1 cellular context compared by ENCODE assay signal in genomic region chr17:67246648-67247415, GRCh38.
TF ChIP-seq lines count a peak whose summit lies in the region.

No MANE protein-coding gene starts in this region.

TF ChIP-seq in HEK293, 187 proteins besides CTCF, POLR2A, EP300 and RAD21 (continued from another document):
- TF ChIP-seq, protein P1, sequence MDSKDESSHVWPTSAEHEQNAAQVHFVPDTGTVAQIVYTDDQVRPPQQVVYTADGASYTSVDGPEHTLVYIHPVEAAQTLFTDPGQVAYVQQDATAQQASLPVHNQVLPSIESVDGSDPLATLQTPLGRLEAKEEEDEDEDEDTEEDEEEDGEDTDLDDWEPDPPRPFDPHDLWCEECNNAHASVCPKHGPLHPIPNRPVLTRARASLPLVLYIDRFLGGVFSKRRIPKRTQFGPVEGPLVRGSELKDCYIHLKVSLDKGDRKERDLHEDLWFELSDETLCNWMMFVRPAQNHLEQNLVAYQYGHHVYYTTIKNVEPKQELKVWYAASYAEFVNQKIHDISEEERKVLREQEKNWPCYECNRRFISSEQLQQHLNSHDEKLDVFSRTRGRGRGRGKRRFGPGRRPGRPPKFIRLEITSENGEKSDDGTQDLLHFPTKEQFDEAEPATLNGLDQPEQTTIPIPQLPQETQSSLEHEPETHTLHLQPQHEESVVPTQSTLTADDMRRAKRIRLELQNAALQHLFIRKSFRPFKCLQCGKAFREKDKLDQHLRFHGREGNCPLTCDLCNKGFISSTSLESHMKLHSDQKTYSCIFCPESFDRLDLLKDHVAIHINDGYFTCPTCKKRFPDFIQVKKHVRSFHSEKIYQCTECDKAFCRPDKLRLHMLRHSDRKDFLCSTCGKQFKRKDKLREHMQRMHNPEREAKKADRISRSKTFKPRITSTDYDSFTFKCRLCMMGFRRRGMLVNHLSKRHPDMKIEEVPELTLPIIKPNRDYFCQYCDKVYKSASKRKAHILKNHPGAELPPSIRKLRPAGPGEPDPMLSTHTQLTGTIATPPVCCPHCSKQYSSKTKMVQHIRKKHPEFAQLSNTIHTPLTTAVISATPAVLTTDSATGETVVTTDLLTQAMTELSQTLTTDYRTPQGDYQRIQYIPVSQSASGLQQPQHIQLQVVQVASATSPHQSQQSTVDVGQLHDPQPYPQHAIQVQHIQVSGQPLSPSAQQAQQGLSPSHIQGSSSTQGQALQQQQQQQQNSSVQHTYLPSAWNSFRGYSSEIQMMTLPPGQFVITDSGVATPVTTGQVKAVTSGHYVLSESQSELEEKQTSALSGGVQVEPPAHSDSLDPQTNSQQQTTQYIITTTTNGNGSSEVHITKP (tag by site-specific recombination; IDR thresholded peaks at IDR 0.05): peak; percentile 45
- TF ChIP-seq, protein P2, sequence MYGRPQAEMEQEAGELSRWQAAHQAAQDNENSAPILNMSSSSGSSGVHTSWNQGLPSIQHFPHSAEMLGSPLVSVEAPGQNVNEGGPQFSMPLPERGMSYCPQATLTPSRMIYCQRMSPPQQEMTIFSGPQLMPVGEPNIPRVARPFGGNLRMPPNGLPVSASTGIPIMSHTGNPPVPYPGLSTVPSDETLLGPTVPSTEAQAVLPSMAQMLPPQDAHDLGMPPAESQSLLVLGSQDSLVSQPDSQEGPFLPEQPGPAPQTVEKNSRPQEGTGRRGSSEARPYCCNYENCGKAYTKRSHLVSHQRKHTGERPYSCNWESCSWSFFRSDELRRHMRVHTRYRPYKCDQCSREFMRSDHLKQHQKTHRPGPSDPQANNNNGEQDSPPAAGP (tag by site-specific recombination; IDR thresholded peaks at IDR 0.05): peak; percentile 44; the same call in 1 of the 2 replicates
- TF ChIP-seq ZNF585B (tag by site-specific recombination; IDR thresholded peaks at IDR 0.05) (no peak), ZNF654 (tag by site-specific recombination; IDR thresholded peaks at IDR 0.05; ENCODE audit: low read depth) (no peak), ZNF76 (tag by site-specific recombination; IDR thresholded peaks at IDR 0.05; ENCODE audit: borderline replicate concordance, low read depth) (no peak; the same call in 1 of the 2 replicates), ZNF140 (tag by site-specific recombination; IDR thresholded peaks at IDR 0.05) (no peak), ZNF560 (tag by site-specific recombination; IDR thresholded peaks at IDR 0.05; ENCODE audit: borderline replicate concordance) (no peak), ZNF48 (tag by site-specific recombination; IDR thresholded peaks at IDR 0.05) (no peak), ZNF785 (tag by site-specific recombination; IDR thresholded peaks at IDR 0.05) (no peak), ZNF354C (tag by site-specific recombination; IDR thresholded peaks at IDR 0.05; ENCODE audit: borderline replicate concordance, low read depth) (no peak), ZNF184 (tag by site-specific recombination; IDR thresholded peaks at IDR 0.05) (no peak), ZBTB20 (tag by site-specific recombination; IDR thresholded peaks at IDR 0.05) (peak; percentile 83), ZNF449 (tag by site-specific recombination; IDR thresholded peaks at IDR 0.05) (peak; percentile 96), SP7 (tag by site-specific recombination; IDR thresholded peaks at IDR 0.05) (peak; percentile 90), ZNF747 (tag by site-specific recombination; IDR thresholded peaks at IDR 0.05) (no peak), ZFP69B (tag by site-specific recombination; IDR thresholded peaks at IDR 0.05) (no peak), ZNF211 (tag by site-specific recombination; IDR thresholded peaks at IDR 0.05; ENCODE audit: low read depth) (no peak), REPIN1 (tag by site-specific recombination; IDR thresholded peaks at IDR 0.05; ENCODE audit: low read depth) (no peak), ZNF19 (tag by site-specific recombination; IDR thresholded peaks at IDR 0.05; ENCODE audit: low read depth) (no peak), BCL11A (tag by site-specific recombination; IDR thresholded peaks at IDR 0.05; ENCODE audit: low read depth) (peak; percentile 66; the same call in 1 of the 2 replicates), TRIM28 (IDR thresholded peaks at IDR 0.05; ENCODE audit: borderline replicate concordance, low read length) (no peak; the same call in 1 of the 2 replicates), ZBTB6 (tag by site-specific recombination; IDR thresholded peaks at IDR 0.05) (peak; percentile 22; the same call in 1 of the 2 replicates), ZNF10 (tag by site-specific recombination; IDR thresholded peaks at IDR 0.05) (no peak; the same call in 1 of the 2 replicates), AEBP2 (tag by site-specific recombination; IDR thresholded peaks at IDR 0.05; ENCODE audit: borderline replicate concordance) (no peak), PRDM6 (tag by site-specific recombination; IDR thresholded peaks at IDR 0.05) (no peak), BCL11B (tag by site-specific recombination; IDR thresholded peaks at IDR 0.05; ENCODE audit: low read depth) (no peak), ZNF16 (tag by site-specific recombination; IDR thresholded peaks at IDR 0.05; ENCODE audit: low read depth) (no peak), HOXD13 (CRISPR knock-in tag; IDR thresholded peaks at IDR 0.05; ENCODE audit: borderline replicate concordance) (no peak), ZNF548 (tag by site-specific recombination; IDR thresholded peaks at IDR 0.05) (no peak), ZNF391 (tag by site-specific recombination; IDR thresholded peaks at IDR 0.05; ENCODE audit: borderline replicate concordance, low read depth) (no peak), ZNF544 (tag by site-specific recombination; IDR thresholded peaks at IDR 0.05) (no peak), ZNF473 (tag by site-specific recombination; IDR thresholded peaks at IDR 0.05) (no peak), ZNF792 (tag by site-specific recombination; IDR thresholded peaks at IDR 0.05) (peak; percentile 16; the same call in 1 of the 2 replicates), ZNF433 (tag by site-specific recombination; IDR thresholded peaks at IDR 0.05; ENCODE audit: low read depth) (no peak)
- TF ChIP-seq, protein P3, sequence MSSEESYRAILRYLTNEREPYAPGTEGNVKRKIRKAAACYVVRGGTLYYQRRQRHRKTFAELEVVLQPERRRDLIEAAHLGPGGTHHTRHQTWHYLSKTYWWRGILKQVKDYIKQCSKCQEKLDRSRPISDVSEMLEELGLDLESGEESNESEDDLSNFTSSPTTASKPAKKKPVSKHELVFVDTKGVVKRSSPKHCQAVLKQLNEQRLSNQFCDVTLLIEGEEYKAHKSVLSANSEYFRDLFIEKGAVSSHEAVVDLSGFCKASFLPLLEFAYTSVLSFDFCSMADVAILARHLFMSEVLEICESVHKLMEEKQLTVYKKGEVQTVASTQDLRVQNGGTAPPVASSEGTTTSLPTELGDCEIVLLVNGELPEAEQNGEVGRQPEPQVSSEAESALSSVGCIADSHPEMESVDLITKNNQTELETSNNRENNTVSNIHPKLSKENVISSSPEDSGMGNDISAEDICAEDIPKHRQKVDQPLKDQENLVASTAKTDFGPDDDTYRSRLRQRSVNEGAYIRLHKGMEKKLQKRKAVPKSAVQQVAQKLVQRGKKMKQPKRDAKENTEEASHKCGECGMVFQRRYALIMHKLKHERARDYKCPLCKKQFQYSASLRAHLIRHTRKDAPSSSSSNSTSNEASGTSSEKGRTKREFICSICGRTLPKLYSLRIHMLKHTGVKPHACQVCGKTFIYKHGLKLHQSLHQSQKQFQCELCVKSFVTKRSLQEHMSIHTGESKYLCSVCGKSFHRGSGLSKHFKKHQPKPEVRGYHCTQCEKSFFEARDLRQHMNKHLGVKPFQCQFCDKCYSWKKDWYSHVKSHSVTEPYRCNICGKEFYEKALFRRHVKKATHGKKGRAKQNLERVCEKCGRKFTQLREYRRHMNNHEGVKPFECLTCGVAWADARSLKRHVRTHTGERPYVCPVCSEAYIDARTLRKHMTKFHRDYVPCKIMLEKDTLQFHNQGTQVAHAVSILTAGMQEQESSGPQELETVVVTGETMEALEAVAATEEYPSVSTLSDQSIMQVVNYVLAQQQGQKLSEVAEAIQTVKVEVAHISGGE (tag by site-specific recombination; conservative IDR thresholded peaks at IDR 0.05; ENCODE audit: low read depth): no peak
- TF ChIP-seq, protein P4, sequence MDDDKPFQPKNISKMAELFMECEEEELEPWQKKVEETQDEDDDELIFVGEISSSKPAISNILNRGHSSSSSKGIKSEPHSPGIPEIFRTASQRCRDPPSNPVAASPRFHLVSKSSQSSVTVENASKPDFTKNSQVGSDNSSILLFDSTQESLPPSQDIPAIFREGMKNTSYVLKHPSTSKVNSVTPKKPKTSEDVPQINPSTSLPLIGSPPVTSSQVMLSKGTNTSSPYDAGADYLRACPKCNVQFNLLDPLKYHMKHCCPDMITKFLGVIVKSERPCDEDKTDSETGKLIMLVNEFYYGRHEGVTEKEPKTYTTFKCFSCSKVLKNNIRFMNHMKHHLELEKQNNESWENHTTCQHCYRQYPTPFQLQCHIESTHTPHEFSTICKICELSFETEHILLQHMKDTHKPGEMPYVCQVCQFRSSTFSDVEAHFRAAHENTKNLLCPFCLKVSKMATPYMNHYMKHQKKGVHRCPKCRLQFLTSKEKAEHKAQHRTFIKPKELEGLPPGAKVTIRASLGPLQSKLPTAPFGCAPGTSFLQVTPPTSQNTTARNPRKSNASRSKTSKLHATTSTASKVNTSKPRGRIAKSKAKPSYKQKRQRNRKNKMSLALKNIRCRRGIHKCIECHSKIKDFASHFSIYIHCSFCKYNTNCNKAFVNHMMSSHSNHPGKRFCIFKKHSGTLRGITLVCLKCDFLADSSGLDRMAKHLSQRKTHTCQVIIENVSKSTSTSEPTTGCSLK (tag by site-specific recombination; IDR thresholded peaks at IDR 0.05): no peak
- TF ChIP-seq, protein P5, sequence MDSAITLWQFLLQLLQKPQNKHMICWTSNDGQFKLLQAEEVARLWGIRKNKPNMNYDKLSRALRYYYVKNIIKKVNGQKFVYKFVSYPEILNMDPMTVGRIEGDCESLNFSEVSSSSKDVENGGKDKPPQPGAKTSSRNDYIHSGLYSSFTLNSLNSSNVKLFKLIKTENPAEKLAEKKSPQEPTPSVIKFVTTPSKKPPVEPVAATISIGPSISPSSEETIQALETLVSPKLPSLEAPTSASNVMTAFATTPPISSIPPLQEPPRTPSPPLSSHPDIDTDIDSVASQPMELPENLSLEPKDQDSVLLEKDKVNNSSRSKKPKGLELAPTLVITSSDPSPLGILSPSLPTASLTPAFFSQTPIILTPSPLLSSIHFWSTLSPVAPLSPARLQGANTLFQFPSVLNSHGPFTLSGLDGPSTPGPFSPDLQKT (IDR thresholded peaks at IDR 0.05; ENCODE audit: borderline replicate concordance, low read depth, low read length): no peak
